Comparison of ENCODE assay signal across 28 cellular contexts in genomic region chr7:45479781-45480180, GRCh38.
"Had no signal": no experiment of that assay in that cellular context is flagged by ENCODE, and none has a peak within 500 bp of the region (broad histone marks: within the 10 kb centered on the region; RNA-seq: fewer than 3 reads in every experiment).

No MANE protein-coding gene starts in this region.

- H3K27ac ChIP-seq: ascending aorta, cardiac muscle cell, colonic mucosa, VCaP had no signal

- DNase-seq: activated B cell treated with CpG ODN at 0.5 μM for 24 hours; activated CD4-positive, alpha-beta memory T cell treated with anti-CD3 and anti-CD28 coated beads for 36 hours; activated CD4-positive, alpha-beta T cell treated with anti-CD3 and anti-CD28 coated beads for 4 hours; activated CD4-positive, alpha-beta T cell treated with anti-CD3 and anti-CD28 coated beads, Interleukin-2, amount 10 ng/mL, durations not matched to agents 24 days and 14 days; activated CD4-positive, alpha-beta T cell treated with anti-CD3 and anti-CD28 coated beads, Interleukin-2, amount 50 U/mL, for 1 hour; activated CD4-positive, alpha-beta T cell treated with anti-CD3 and anti-CD28 coated beads, Interleukin-2, amount 50 U/mL, for 4 hours; activated CD4-positive, CD25-positive, alpha-beta regulatory T cell treated with anti-CD3 and anti-CD28 coated beads, Interleukin-2, amount 50 U/mL, for 72 hours; activated CD8-positive, alpha-beta memory T cell treated with anti-CD3 and anti-CD28 coated beads, Interleukin-2, amount 50 U/mL, for 4 hours; activated CD8-positive, alpha-beta T cell treated with anti-CD3 and anti-CD28 coated beads for 36 hours; activated effector memory CD4-positive, alpha-beta T cell treated with Interleukin-2 at 50 U/mL for 16 hours; activated gamma-delta T cell; activated naive CD4-positive, alpha-beta T cell treated with anti-CD3 and anti-CD28 coated beads, Interleukin-2, amount 10 ng/mL, durations not matched to agents 7 days and 5 days; activated naive CD4-positive, alpha-beta T cell treated with Interleukin-2 at 50 U/mL for 16 hours; activated naive CD8-positive, alpha-beta T cell treated with anti-CD3 and anti-CD28 coated beads, Interleukin-2, amount 10 ng/mL, durations not matched to agents 7 days and 5 days; activated naive CD8-positive, alpha-beta T cell treated with anti-CD3 and anti-CD28 coated beads, Interleukin-2, amount 50 U/mL, for 24 hours; activated T-cell treated with anti-CD3 and anti-CD28 coated beads for 4 hours; activated T-cell treated with anti-CD3 and anti-CD28 coated beads, Interleukin-2, amount 50 U/mL, for 1 hour; activated T-cell treated with anti-CD3 and anti-CD28 coated beads, Interleukin-2, amount 50 U/mL, for 4 hours; amygdala; anterior cingulate cortex; caudate nucleus; cerebellar nuclear complex; colonic mucosa; T-helper 2 cell; T-helper 9 cell had no signal

- H3K4me3 ChIP-seq: ascending aorta, cardiac muscle cell, colonic mucosa had no signal

- H3K36me3 ChIP-seq: ascending aorta, cardiac muscle cell, colonic mucosa had no signal

- H3K9me3 ChIP-seq: ascending aorta, colonic mucosa had no signal

- ATAC-seq: activated CD8-positive, alpha-beta T cell treated with anti-CD3 and anti-CD28 coated beads for 36 hours; activated naive CD8-positive, alpha-beta T cell treated with anti-CD3 and anti-CD28 coated beads, Interleukin-2, amount 50 U/mL, for 24 hours; activated T-cell treated with anti-CD3 and anti-CD28 coated beads, Interleukin-2, amount 50 U/mL, for 4 hours had no signal

- H3K4me1 ChIP-seq: ascending aorta, colonic mucosa had no signal

- H3K27me3 ChIP-seq: ascending aorta, cardiac muscle cell, colonic mucosa had no signal
